In the genomic region with DNA sequence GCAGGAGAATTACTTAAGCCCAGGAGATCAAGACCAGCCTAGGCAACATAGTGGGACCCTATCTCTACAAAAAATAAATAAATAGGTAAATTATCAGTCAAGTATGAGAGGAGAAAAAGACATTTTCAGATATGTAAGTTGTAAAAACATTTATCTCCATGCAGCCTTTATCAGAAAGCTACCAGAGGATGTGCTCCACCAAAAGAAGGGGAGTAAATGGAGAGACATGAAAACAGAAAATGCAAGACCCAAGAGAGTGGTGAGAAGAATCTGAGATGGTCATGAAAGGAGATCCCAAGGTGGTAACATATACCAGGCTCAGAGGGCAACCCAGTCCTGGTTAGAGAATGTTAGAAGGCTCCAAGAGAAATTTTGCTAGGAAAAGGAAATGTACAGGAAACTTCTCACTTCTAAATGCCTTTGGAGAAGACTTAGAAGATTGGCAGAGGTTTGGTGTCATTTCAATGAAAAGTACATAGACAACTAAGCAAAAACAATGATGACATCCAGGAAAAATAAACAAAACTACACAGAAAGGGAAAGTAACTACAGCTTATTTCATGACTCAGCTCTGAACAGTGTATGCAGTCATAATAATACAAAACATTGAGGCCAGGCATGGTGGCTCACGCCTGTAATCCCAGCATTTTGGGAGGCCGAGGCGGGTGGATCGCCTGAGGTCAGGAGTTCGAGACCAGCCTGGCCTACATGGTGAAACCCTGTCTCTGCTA, we compare ENCODE assay signal across 15 cellular contexts. TPM values are rescaled to one million over a fixed set of nuclear protein-coding genes. Genes with fewer than 3 reads are reported as not detected.
DNase-seq lines count a peak whose midpoint lies in the region; ATAC-seq, FAIRE-seq and TF ChIP-seq lines count a peak whose summit lies in the region.
"Had no signal": no experiment of that assay in that cellular context is flagged by ENCODE, and none has a peak within 500 bp of the region (broad histone marks: within the 10 kb centered on the region; RNA-seq: fewer than 3 reads in every experiment).

No MANE protein-coding gene starts in this region.

- ATAC-seq in K562: no peak
- ATAC-seq in GM21515 (IDR thresholded peaks at IDR 0.05; ENCODE audit: unreplicated experiment): no peak
- no peak for ATAC-seq in T-helper 17 cell

- intact Hi-C loops in K562 (cut with micrococcal nuclease): no loop called here

- H3K27ac ChIP-seq in K562 (ENCODE audit: extremely low read depth, low read depth, low read length) (no peak overlapping the region), liver (ENCODE audit: low read depth in 1 of 2, low read length in 2 of 2) (no peak overlapping the region)

- TF ChIP-seq RAD21 in K562 (CRISPR knock-in tag; conservative IDR thresholded peaks at IDR 0.05 in 1 of 2, IDR thresholded peaks at IDR 0.05 in 1 of 2) (no peak), liver (IDR thresholded peaks at IDR 0.05) (no peak)

- in situ Hi-C loops in Caki2 (cut with HindIII; ENCODE audit: low pct_unique_long_range_greater_than_20kb, low sequenced_read_pairs): no loop called here
- in situ Hi-C loops in K562 (cut with MboI): no loop called here

- WGBS in K562 (ENCODE audit: insufficient coverage, low coverage, missing lambda C conversion rate): 2% methylated on average over 5 of the region's 5 CpGs
- WGBS in liver: 90% methylated on average over 5 of the region's 5 CpGs

- TF ChIP-seq EP300 in K562 (IDR thresholded peaks at IDR 0.05; ENCODE audit: low read length): no peak

- no peak overlapping the region for H3K9ac ChIP-seq in K562 (ENCODE audit: insufficient read depth in 1 of 2, low read depth in 2 of 2, low read length in 2 of 2)
- H3K9ac ChIP-seq in liver (ENCODE audit: low read depth in 1 of 2, low read length in 2 of 2): no peak overlapping the region

- TF ChIP-seq POLR2A in K562 (conservative IDR thresholded peaks at IDR 0.05): no peak

- no peak for TF ChIP-seq CTCF in K562 (IDR thresholded peaks at IDR 0.05 in 2 of 3, conservative IDR thresholded peaks at IDR 0.05 in 1 of 3; ENCODE audit: insufficient read depth in 2 of 3, low read depth in 1 of 3, low read length in 3 of 3)
- no peak for TF ChIP-seq CTCF in liver (IDR thresholded peaks at IDR 0.05; ENCODE audit: low read depth, low read length, missing input control)

- H3K4me3 Mint-ChIP-seq in T-helper 17 cell: no peak overlapping the region
- H3K4me3 Mint-ChIP-seq: H9 had no signal

- H4K20me1 ChIP-seq in K562 (replicated peaks; ENCODE audit: control insufficient read depth, insufficient read depth, low read length): no peaks in the 10 kb centered on the region

- POLR2A ChIA-PET in K562 (lab: Yijun Ruan, JAX): interaction anchor here (1.6 kb wide), 1 partner anchor 11 kb away, joined by 3 read pairs; no protein-coding TSS in a partner anchor

- H3K4me2 ChIP-seq in K562 (ENCODE audit: insufficient read depth, low read length): no peak overlapping the region

- no peaks in the 10 kb centered on the region; a peak in 2 of 5 replicates for H3K4me1 ChIP-seq in K562 (replicated peaks in 1 of 2; ENCODE audit: control insufficient read depth in 2 of 2, insufficient read depth in 2 of 2, low read length in 2 of 2)
- no peaks in the 10 kb centered on the region for H3K4me1 ChIP-seq in liver (ENCODE audit: control insufficient read depth in 4 of 4, insufficient read depth in 4 of 4, low read length in 3 of 4)

- H3K4me1 Mint-ChIP-seq in T-helper 17 cell: peaks cover 3% of the 10 kb centered on the region

- H3K9me3 ChIP-seq in K562 (replicated peaks; ENCODE audit: control insufficient read depth, insufficient read depth, low read depth, low read length) (peaks cover 2% of the 10 kb centered on the region; the same call in 1 of the 2 replicates), liver (ENCODE audit: control insufficient read depth in 4 of 4, low read length in 3 of 4) (no peaks in the 10 kb centered on the region), T-helper 17 cell (ENCODE audit: control insufficient read depth, low read length, poor library complexity, severe bottlenecking) (no peaks in the 10 kb centered on the region)
- H3K9me3 ChIP-seq: BE2C had no signal

- H3K4me3 ChIP-seq in K562 (no peak overlapping the region), liver (ENCODE audit: low read depth in 1 of 3, low read length in 3 of 3) (no peak overlapping the region)

- H3K79me2 ChIP-seq in K562 (ENCODE audit: control insufficient read depth, insufficient read depth, low read length): no peaks in the 10 kb centered on the region

- H3K36me3 ChIP-seq in K562 (ENCODE audit: control insufficient read depth, insufficient read depth, low read length) (no peaks in the 10 kb centered on the region), liver (ENCODE audit: control insufficient read depth in 4 of 4, insufficient read depth in 3 of 4, low read depth in 1 of 4, low read length in 3 of 4) (no peaks in the 10 kb centered on the region)
- H3K36me3 ChIP-seq: BE2C had no signal

- H3K27me3 ChIP-seq in K562 (ENCODE audit: control insufficient read depth in 2 of 2, insufficient read depth in 2 of 2, low read length in 2 of 2) (peaks cover 45 to 55% of the 10 kb centered on the region in 2 experiments), liver (ENCODE audit: control insufficient read depth in 4 of 4, insufficient read depth in 4 of 4, low read length in 3 of 4) (peaks cover 0 to 4% (median 0%) of the 10 kb centered on the region in 4 donors)
- H3K27me3 ChIP-seq: BE2C had no signal

- H2AFZ ChIP-seq in K562 (ENCODE audit: low read depth, low read length): no peak overlapping the region

- no TSS peak for BruUV-seq in K562 (replicated peaks; lab: Mats Ljungman, UMichigan)

- peaks cover 24% of the 10 kb centered on the region for H3K27me3 Mint-ChIP-seq in T-helper 17 cell

- CTCF ChIA-PET in K562 (lab: Yijun Ruan, JAX; ENCODE audit: low intra/inter-chr PET ratio): no interaction called here

- no peaks in the 10 kb centered on the region for H3K36me3 Mint-ChIP-seq in T-helper 17 cell (ENCODE audit: low read depth)
- H3K36me3 Mint-ChIP-seq: CD4-positive, alpha-beta memory T cell had no signal

- H3K9me1 ChIP-seq in K562 (ENCODE audit: control insufficient read depth, insufficient read depth, low read length): no peaks in the 10 kb centered on the region

- no peak for FAIRE-seq in K562 (lab: Jason Lieb, UNC)
- FAIRE-seq: D721Med had no signal

- DNase-seq in Caki2 (ENCODE audit: low read depth) (peak; percentile 44), HCEC 1CT (peak; percentile 50), K562 (ENCODE audit: extremely low read depth in 1 of 4, low spot score in 3 of 4) (no peak), T-helper 17 cell (no peak), activated gamma-delta T cell (lab: John Stamatoyannopoulos, UW) (no peak)
- DNase-seq: BE2C; CD4-positive, alpha-beta memory T cell; H9; NCI-H146; NCI-H446 had no signal

- H3K27ac Mint-ChIP-seq in T-helper 17 cell: no peak overlapping the region
- H3K27ac Mint-ChIP-seq: CD4-positive, alpha-beta memory T cell; H9 had no signal

TF ChIP-seq in K562, 482 proteins besides CTCF, POLR2A, EP300 and RAD21 (continues in another document):
- 0 out of 2 replicates have a peak, but pooled peaks have one; percentile 10 for TF ChIP-seq C11orf30 (IDR thresholded peaks at IDR 0.05; ENCODE audit: low read depth)

TF ChIP-seq in liver, 16 proteins besides CTCF, POLR2A, EP300 and RAD21 (continues in another document):
- TF ChIP-seq, protein P1, sequence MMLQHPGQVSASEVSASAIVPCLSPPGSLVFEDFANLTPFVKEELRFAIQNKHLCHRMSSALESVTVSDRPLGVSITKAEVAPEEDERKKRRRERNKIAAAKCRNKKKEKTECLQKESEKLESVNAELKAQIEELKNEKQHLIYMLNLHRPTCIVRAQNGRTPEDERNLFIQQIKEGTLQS (IDR thresholded peaks at IDR 0.05): peak; percentile 24
- TF ChIP-seq RXRA (IDR thresholded peaks at IDR 0.05): peak in 1 of 2 donors; percentile 17

RNA-seq across cellular contexts. Expression of gene CIB4, which starts 19.5 kb away (rescaled TPM):
- total RNA-seq in Caki2 (2014; rRNA removed; shearing (Covaris generic); ENCODE audit: low replicate concordance): not detected in 2 replicates
- not detected in 2 replicates for total RNA-seq in K562 (2011; cell fraction: chromatin; rRNA removed; ENCODE audit: low replicate concordance)
- total RNA-seq in K562 (2011; cell fraction: nucleolus; rRNA removed): not detected in 2 replicates
- total RNA-seq in K562 (2011; cell fraction: nucleoplasm; rRNA removed): not detected in 2 replicates
- not detected in 2 replicates for total RNA-seq in K562 (2014; rRNA removed)
- total RNA-seq in K562 (2014; rRNA removed; fragmentation: Illumina TruSeq; extraction: Trizol): not detected in 2 replicates
- not detected in 2 replicates for total RNA-seq in K562 (2015; rRNA removed; fragmentation: Illumina TruSeq; extraction: Trizol)
- total RNA-seq in K562 (2021): not detected in 2 replicates
- polyA plus RNA-seq in K562 (2011; rRNA removed): not detected in 2 replicates
- polyA plus RNA-seq in K562 (2011; cell fraction: cytosol; rRNA removed): not detected in 2 replicates
- not detected in 2 replicates for polyA plus RNA-seq in K562 (2011; cell fraction: nucleus; rRNA removed)
- not detected in 2 replicates for polyA plus RNA-seq in K562 (2012)
- polyA plus RNA-seq in K562 (2014; fragmentation: Illumina TruSeq; extraction: Trizol): not detected in 2 replicates
- polyA plus RNA-seq in K562 (2014; fragmentation: Nextera tagmentation; extraction: Ambion mirVana): not detected
- not detected in 2 replicates for polyA plus RNA-seq in K562 (2014; rRNA removed)
- polyA minus RNA-seq in K562 (2011; rRNA and poly(A)+ RNA removed): not detected in 2 replicates
- not detected in 2 replicates for polyA minus RNA-seq in K562 (2011; cell fraction: cytosol; rRNA and poly(A)+ RNA removed)
- not detected in 2 replicates for polyA minus RNA-seq in K562 (2011; cell fraction: nucleus; rRNA and poly(A)+ RNA removed)
- not detected for total RNA-seq in liver
- polyA plus RNA-seq in liver: not detected
- total RNA-seq in T-helper 17 cell: not detected
- total RNA-seq: CD4-positive, alpha-beta memory T cell; H9; LHCN-M2 had no signal
- polyA plus RNA-seq: AG04450; CD4-positive, alpha-beta memory T cell had no signal

Comparison
In these comparisons a context has a peak if more than half of its experiments do, and no peak if none do; other contexts are left out.
1. DNase-seq: peak in Caki2 (single experiment) and HCEC 1CT (single experiment); none in K562 (0 of 4), T-helper 17 cell (0 of 3) and activated gamma-delta T cell (single experiment).